1 cellular context compared by ENCODE assay signal in the genomic region with DNA sequence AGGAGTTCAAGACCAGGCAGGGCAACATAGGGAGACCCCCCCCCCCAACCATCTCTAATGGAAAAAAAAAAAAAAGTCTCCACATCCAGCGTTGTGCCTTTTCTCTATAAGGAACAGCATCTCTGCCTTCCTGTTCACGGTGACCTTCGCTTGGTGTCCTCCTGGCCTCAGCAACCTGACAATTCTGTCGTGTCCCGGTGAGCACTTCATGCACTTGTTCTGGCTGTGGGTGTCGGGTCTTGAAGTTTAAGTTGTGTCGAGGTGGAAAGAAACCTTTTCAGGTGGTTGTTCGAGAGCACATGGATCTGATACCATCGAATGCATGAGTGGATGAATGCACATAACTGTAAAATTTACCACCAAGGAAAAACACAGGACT.
TF ChIP-seq lines count a peak whose summit lies in the region.

No MANE protein-coding gene starts in this region.

TF ChIP-seq in WTC11, 78 proteins besides CTCF, POLR2A, EP300 and RAD21 (continued from another document):
- TF ChIP-seq ATF1 (CRISPR knock-in tag; IDR thresholded peaks at IDR 0.05) (no peak), ATF2 (CRISPR knock-in tag; IDR thresholded peaks at IDR 0.05; ENCODE audit: borderline replicate concordance, low read depth) (no peak), JUN (CRISPR knock-in tag; IDR thresholded peaks at IDR 0.05) (no peak), OVOL2 (CRISPR knock-in tag; IDR thresholded peaks at IDR 0.05; ENCODE audit: borderline replicate concordance) (no peak), RORB (CRISPR knock-in tag; IDR thresholded peaks at IDR 0.05) (no peak), ZNF263 (CRISPR knock-in tag; IDR thresholded peaks at IDR 0.05; ENCODE audit: low read depth) (no peak), SP1 (CRISPR knock-in tag; conservative IDR thresholded peaks at IDR 0.05) (no peak), ZNF396 (CRISPR knock-in tag; IDR thresholded peaks at IDR 0.05; ENCODE audit: borderline replicate concordance) (no peak), STAT6 (CRISPR knock-in tag; conservative IDR thresholded peaks at IDR 0.05; ENCODE audit: low read depth) (no peak), JAZF1 (CRISPR knock-in tag; IDR thresholded peaks at IDR 0.05) (no peak), TEAD1 (CRISPR knock-in tag; IDR thresholded peaks at IDR 0.05) (no peak)
- TF ChIP-seq, protein P1, sequence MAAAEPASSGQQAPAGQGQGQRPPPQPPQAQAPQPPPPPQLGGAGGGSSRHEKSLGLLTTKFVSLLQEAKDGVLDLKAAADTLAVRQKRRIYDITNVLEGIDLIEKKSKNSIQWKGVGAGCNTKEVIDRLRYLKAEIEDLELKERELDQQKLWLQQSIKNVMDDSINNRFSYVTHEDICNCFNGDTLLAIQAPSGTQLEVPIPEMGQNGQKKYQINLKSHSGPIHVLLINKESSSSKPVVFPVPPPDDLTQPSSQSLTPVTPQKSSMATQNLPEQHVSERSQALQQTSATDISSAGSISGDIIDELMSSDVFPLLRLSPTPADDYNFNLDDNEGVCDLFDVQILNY (CRISPR knock-in tag; IDR thresholded peaks at IDR 0.05), result no peak
